In genomic region chr1:20430355-20431290, GRCh38 we compare ENCODE assay signal across 8 cellular contexts. TPM values are rescaled to one million over a fixed set of nuclear protein-coding genes. Genes with fewer than 3 reads are reported as not detected.
DNase-seq lines count a peak whose midpoint lies in the region; ATAC-seq and TF ChIP-seq lines count a peak whose summit lies in the region.

No MANE protein-coding gene starts in this region.

- H3K36me3 ChIP-seq in right atrium auricular region (no peaks in the 10 kb centered on the region), gastroesophageal sphincter (no peaks in the 10 kb centered on the region)

- H3K27me3 ChIP-seq in right atrium auricular region (no peaks in the 10 kb centered on the region), gastroesophageal sphincter (peaks cover 75% of the 10 kb centered on the region)

- no peak overlapping the region for H3K27ac Mint-ChIP-seq in activated T-helper 17 cell treated with anti-CD3 and anti-CD28 coated beads, Interleukin-2, amount 50 U/mL, for 72 hours

- TF ChIP-seq CTCF in right atrium auricular region (IDR thresholded peaks at IDR 0.05) (peak; percentile 51 to 72), gastroesophageal sphincter (IDR thresholded peaks at IDR 0.05) (peak in 1 of 4 experiments; percentile 58)

- 22 to 29% methylated on average over 6 of the region's 16 CpGs for WGBS in gastroesophageal sphincter (ENCODE audit: low coverage in 1 of 2), 2 donors

- no peak for TF ChIP-seq EP300 in gastroesophageal sphincter (IDR thresholded peaks at IDR 0.05)

- no peaks in the 10 kb centered on the region for H3K36me3 Mint-ChIP-seq in activated T-helper 17 cell treated with anti-CD3 and anti-CD28 coated beads, Interleukin-2, amount 50 U/mL, for 72 hours (ENCODE audit: low read depth)

- H3K27me3 Mint-ChIP-seq in activated T-helper 17 cell treated with anti-CD3 and anti-CD28 coated beads, Interleukin-2, amount 50 U/mL, for 72 hours = peaks cover 49% of the 10 kb centered on the region

- H3K4me3 ChIP-seq in right atrium auricular region (no peak overlapping the region), gastroesophageal sphincter (no peak overlapping the region)

- no peak overlapping the region for H3K27ac ChIP-seq in right atrium auricular region
- no peak overlapping the region for H3K27ac ChIP-seq in gastroesophageal sphincter

- DNase-seq in DMS53 (lab: John Stamatoyannopoulos, UW) (peak; percentile 46), DMS53 treated with DMSO at 0.1 percent for 48 hours (lab: John Stamatoyannopoulos, UW; ENCODE audit: unreplicated experiment) (no peak), NCI-H69 (lab: John Stamatoyannopoulos, UW) (peak; percentile 50), right atrium auricular region (ENCODE audit: low spot score) (no peak), NCI-H1048 (lab: John Stamatoyannopoulos, UW) (no peak)
- peak; percentile 55 for DNase-seq in stimulated activated CD4-positive, alpha-beta T cell treated with anti-CD3 and anti-CD28 coated beads, Interleukin-15, amount 100 ng/mL, for 24 hours

- H3K4me1 ChIP-seq in right atrium auricular region = no peaks in the 10 kb centered on the region
- H3K4me1 ChIP-seq in gastroesophageal sphincter = no peaks in the 10 kb centered on the region

- H3K9me3 Mint-ChIP-seq in activated T-helper 17 cell treated with anti-CD3 and anti-CD28 coated beads, Interleukin-2, amount 50 U/mL, for 72 hours = no peaks in the 10 kb centered on the region

- ATAC-seq in activated T-helper 17 cell treated with anti-CD3 and anti-CD28 coated beads, Interleukin-2, amount 50 U/mL, for 72 hours (replicated peaks) = peak; percentile 25
- ATAC-seq in gastroesophageal sphincter = no peak

- H3K4me1 Mint-ChIP-seq in activated T-helper 17 cell treated with anti-CD3 and anti-CD28 coated beads, Interleukin-2, amount 50 U/mL, for 72 hours = no peaks in the 10 kb centered on the region

- H3K9me3 ChIP-seq in right atrium auricular region (peaks cover 0 to 2% of the 10 kb centered on the region in 2 donors), gastroesophageal sphincter (peaks cover 0 to 4% (median 0%) of the 10 kb centered on the region in 3 donors)

- H3K4me3 Mint-ChIP-seq in activated T-helper 17 cell treated with anti-CD3 and anti-CD28 coated beads, Interleukin-2, amount 50 U/mL, for 72 hours = no peak overlapping the region

- TF ChIP-seq POLR2A in gastroesophageal sphincter (IDR thresholded peaks at IDR 0.05) = no peak

RNA-seq across cellular contexts. Expression of gene CAMK2N1, which starts 55.4 kb away (rescaled TPM):
- under 1 TPM; 0.30 to 0.53 TPM for total RNA-seq in activated T-helper 17 cell treated with anti-CD3 and anti-CD28 coated beads, Interleukin-2, amount 50 U/mL, for 72 hours
- total RNA-seq in right atrium auricular region (10 to 100 TPM in 1 of 2 donors, 1 to 10 TPM in 1; 5.3 to 13.4 TPM), gastroesophageal sphincter (10 to 100 TPM; 18.2 to 29.6 (median 26.2) TPM)

Comparison
In these comparisons a context has a peak if more than half of its experiments do, and no peak if none do; other contexts are left out.
1. DNase-seq: peak in DMS53 (single experiment), NCI-H69 (single experiment) and stimulated activated CD4-positive, alpha-beta T cell treated with anti-CD3 and anti-CD28 coated beads, Interleukin-15, amount 100 ng/mL, for 24 hours (single experiment); none in DMS53 treated with DMSO at 0.1 percent for 48 hours (single experiment), right atrium auricular region (single experiment) and NCI-H1048 (single experiment).
2. RNA of gene CAMK2N1, which starts 55.4 kb away (total RNA-seq): 18.2 to 29.6 TPM in gastroesophageal sphincter and 5.3 to 13.4 TPM in right atrium auricular region; 0.30 to 0.53 TPM in activated T-helper 17 cell treated with anti-CD3 and anti-CD28 coated beads, Interleukin-2, amount 50 U/mL, for 72 hours; every median in the first group is over 4 times any median in the second.